ENCODE assay signal across 11 cellular contexts in genomic region chr19:12778905-12779161, GRCh38. TPM values are rescaled to one million over a fixed set of nuclear protein-coding genes. Genes with fewer than 3 reads are reported as not detected.
DNase-seq lines count a peak whose midpoint lies in the region; ATAC-seq and TF ChIP-seq lines count a peak whose summit lies in the region.
"Had no signal": no experiment of that assay in that cellular context is flagged by ENCODE, and none has a peak within 500 bp of the region (broad histone marks: within the 10 kb centered on the region; RNA-seq: fewer than 3 reads in every experiment).

No MANE protein-coding gene starts in this region.

- peaks cover 24% of the 10 kb centered on the region for H3K4me1 ChIP-seq in GM23338 (ENCODE audit: insufficient read depth)
- peaks cover 46% of the 10 kb centered on the region for H3K4me1 ChIP-seq in skeletal muscle satellite cell (ENCODE audit: control insufficient read depth, insufficient read depth, low read length)

- 0 out of 2 replicates have a peak, but pooled peaks cover 7% of the 10 kb centered on the region for H3K36me3 ChIP-seq in GM23338 (ENCODE audit: insufficient read depth)
- H3K36me3 ChIP-seq in skeletal muscle satellite cell (ENCODE audit: insufficient read depth, low read length): no peaks in the 10 kb centered on the region

- H3K4me3 ChIP-seq in GM23338 (peak overlapping the region; percentile 83), WI38 (ENCODE audit: low read depth, low read length) (peak overlapping the region; percentile 64), fibroblast of villous mesenchyme (ENCODE audit: low read depth, low read length) (peak overlapping the region; percentile 66), skeletal muscle satellite cell (ENCODE audit: low read length) (peak overlapping the region; percentile 84)

- TF ChIP-seq CTCF in GM23338 (conservative IDR thresholded peaks at IDR 0.05; ENCODE audit: low read depth in 2 of 2) (no peak), WI38 (IDR thresholded peaks at IDR 0.05; ENCODE audit: low read depth, low read length) (no peak), fibroblast of villous mesenchyme (IDR thresholded peaks at IDR 0.05; ENCODE audit: insufficient read depth, low read depth, low read length) (no peak)

- H3K27ac ChIP-seq in GM23338 (ENCODE audit: low read depth): peak overlapping the region; percentile 79

- DNase-seq in GM23338 (ENCODE audit: low spot score): peak; percentile 54
- no peak for DNase-seq in fibroblast of villous mesenchyme (ENCODE audit: low read depth)
- no peak for DNase-seq in SKM-1 treated with dmso at 0.1 percent for 144 hours (lab: John Stamatoyannopoulos, UW; ENCODE audit: unreplicated experiment)
- no peak for DNase-seq in cerebellar cortex (ENCODE audit: low spot score)
- DNase-seq in hippocampal formation (lab: John Stamatoyannopoulos, UW): no peak
- DNase-seq: GOT3, T-helper 9 cell had no signal

- no peaks in the 10 kb centered on the region; the same call in 2 of the 3 replicates for H3K9me3 Mint-ChIP-seq in GM23338

- H3K4me2 ChIP-seq in GM23338 (peak overlapping the region; percentile 98), skeletal muscle satellite cell (ENCODE audit: low read length) (peak overlapping the region; percentile 91)

- no peaks in the 10 kb centered on the region for H3K9me3 ChIP-seq in skeletal muscle satellite cell (replicated peaks; ENCODE audit: low read length)

- H4K20me1 ChIP-seq in GM23338 (replicated peaks; ENCODE audit: insufficient read depth): no peaks in the 10 kb centered on the region; the same call in 1 of the 2 replicates

- no peaks in the 10 kb centered on the region for H3K27me3 ChIP-seq in GM23338 (ENCODE audit: insufficient read depth)
- H3K27me3 ChIP-seq in skeletal muscle satellite cell (ENCODE audit: control insufficient read depth, insufficient read depth, low read length): no peaks in the 10 kb centered on the region

- peaks cover 28% of the 10 kb centered on the region for H3K4me1 Mint-ChIP-seq in GM23338

- peaks cover 5% of the 10 kb centered on the region; the same call in 1 of the 2 replicates for H3K79me2 ChIP-seq in GM23338 (replicated peaks; ENCODE audit: insufficient read depth)

- H3K27me3 Mint-ChIP-seq in GM23338 (ENCODE audit: insufficient read depth, low read depth, poor library complexity): peaks cover 15% of the 10 kb centered on the region

- no peaks in the 10 kb centered on the region for H3K9me2 ChIP-seq in GM23338 (ENCODE audit: insufficient read depth)

- peak overlapping the region; percentile 86 for H3K9ac ChIP-seq in skeletal muscle satellite cell (ENCODE audit: low read depth, low read length)

- peak overlapping the region; percentile 19; the same call in 1 of the 2 replicates for H2AFZ ChIP-seq in GM23338

- peaks cover 39% of the 10 kb centered on the region for H3F3A ChIP-seq in GM23338 (replicated peaks; ENCODE audit: low read depth)

- peak overlapping the region; percentile 84 for H3K4me3 Mint-ChIP-seq in GM23338

- no peak overlapping the region; the same call in 1 of the 2 replicates for H3K27ac Mint-ChIP-seq in GM23338

- ATAC-seq in GM23338: no peak
- ATAC-seq in GM19035 (IDR thresholded peaks at IDR 0.05; ENCODE audit: unreplicated experiment): no peak

- H3K36me3 Mint-ChIP-seq in GM23338 (ENCODE audit: low read depth): peaks cover 8% of the 10 kb centered on the region

TF ChIP-seq in GM23338, 12 proteins besides CTCF, POLR2A, EP300 and RAD21 (continues in another document):
- TF ChIP-seq JUNB (IDR thresholded peaks at IDR 0.05; ENCODE audit: unreplicated experiment): no peak
- no peak for TF ChIP-seq ZNF462 (CRISPR knock-in tag; IDR thresholded peaks at IDR 0.05)
- no peak for TF ChIP-seq NANOG (IDR thresholded peaks at IDR 0.05; ENCODE audit: borderline replicate concordance)
- TF ChIP-seq CREB1 (CRISPR knock-in tag; IDR thresholded peaks at IDR 0.05; ENCODE audit: low read depth): no peak
- TF ChIP-seq POLR2AphosphoS5 (IDR thresholded peaks at IDR 0.05; ENCODE audit: low read depth): no peak
- TF ChIP-seq STAT1 (IDR thresholded peaks at IDR 0.05; ENCODE audit: unreplicated experiment): no peak

RNA-seq across cellular contexts. Expression of gene HOOK2, which starts 3.5 kb away (rescaled TPM):
- total RNA-seq in GM23338 (2014; rRNA removed; shearing (Covaris generic)): 85.3 and 86.4 TPM in 2 replicates
- 46.9 and 56.9 TPM in 2 replicates for polyA plus RNA-seq in GM23338 (2016; fragmentation: Nextera tagmentation; extraction: Ambion mirVana)
- 12.2 and 15.1 TPM in 2 replicates for total RNA-seq in fibroblast of villous mesenchyme
- total RNA-seq in skeletal muscle satellite cell (2012; rRNA removed): 9.1 and 12.2 TPM in 2 replicates

RNA-seq across cellular contexts. Expression of gene JUNB, which starts 12.5 kb away (rescaled TPM):
- total RNA-seq in GM23338 (2014; rRNA removed; shearing (Covaris generic)): 16.0 and 20.2 TPM in 2 replicates
- polyA plus RNA-seq in GM23338 (2016; fragmentation: Nextera tagmentation; extraction: Ambion mirVana): 7.7 and 7.8 TPM in 2 replicates
- total RNA-seq in fibroblast of villous mesenchyme: 88.1 and 107 TPM in 2 replicates
- total RNA-seq in skeletal muscle satellite cell (2012; rRNA removed): 103 and 132 TPM in 2 replicates

RNA-seq across cellular contexts. Expression of gene PRDX2, which starts 22.8 kb away (rescaled TPM):
- 465 and 486 TPM in 2 replicates for total RNA-seq in GM23338 (2014; rRNA removed; shearing (Covaris generic))
- 314 and 346 TPM in 2 replicates for polyA plus RNA-seq in GM23338 (2016; fragmentation: Nextera tagmentation; extraction: Ambion mirVana)
- total RNA-seq in fibroblast of villous mesenchyme: 222 and 230 TPM in 2 replicates
- total RNA-seq in skeletal muscle satellite cell (2012; rRNA removed): 112 and 139 TPM in 2 replicates

RNA-seq across cellular contexts. Expression of gene THSD8, which starts 23.0 kb away (rescaled TPM):
- 0.38 TPM in 1 of 2 replicates, not detected in the other for total RNA-seq in GM23338 (2014; rRNA removed; shearing (Covaris generic))
- polyA plus RNA-seq in GM23338 (2016; fragmentation: Nextera tagmentation; extraction: Ambion mirVana): 38.5 and 42.2 TPM in 2 replicates
- not detected in 2 replicates for total RNA-seq in fibroblast of villous mesenchyme
- total RNA-seq in skeletal muscle satellite cell (2012; rRNA removed): not detected in 2 replicates

RNA-seq across cellular contexts. Expression of gene BEST2, which starts 27.2 kb away (rescaled TPM):
- total RNA-seq in GM23338 (2014; rRNA removed; shearing (Covaris generic)): 7.5 and 10.4 TPM in 2 replicates
- polyA plus RNA-seq in GM23338 (2016; fragmentation: Nextera tagmentation; extraction: Ambion mirVana): 1.2 and 1.3 TPM in 2 replicates
- not detected in 2 replicates for total RNA-seq in fibroblast of villous mesenchyme
- total RNA-seq in skeletal muscle satellite cell (2012; rRNA removed): under 0.01 TPM in 1 of 2 replicates, not detected in the other
- total RNA-seq: progenitor cell of endocrine pancreas had no signal
